Comparison of ENCODE assay signal across 2 cellular contexts in the genomic region with DNA sequence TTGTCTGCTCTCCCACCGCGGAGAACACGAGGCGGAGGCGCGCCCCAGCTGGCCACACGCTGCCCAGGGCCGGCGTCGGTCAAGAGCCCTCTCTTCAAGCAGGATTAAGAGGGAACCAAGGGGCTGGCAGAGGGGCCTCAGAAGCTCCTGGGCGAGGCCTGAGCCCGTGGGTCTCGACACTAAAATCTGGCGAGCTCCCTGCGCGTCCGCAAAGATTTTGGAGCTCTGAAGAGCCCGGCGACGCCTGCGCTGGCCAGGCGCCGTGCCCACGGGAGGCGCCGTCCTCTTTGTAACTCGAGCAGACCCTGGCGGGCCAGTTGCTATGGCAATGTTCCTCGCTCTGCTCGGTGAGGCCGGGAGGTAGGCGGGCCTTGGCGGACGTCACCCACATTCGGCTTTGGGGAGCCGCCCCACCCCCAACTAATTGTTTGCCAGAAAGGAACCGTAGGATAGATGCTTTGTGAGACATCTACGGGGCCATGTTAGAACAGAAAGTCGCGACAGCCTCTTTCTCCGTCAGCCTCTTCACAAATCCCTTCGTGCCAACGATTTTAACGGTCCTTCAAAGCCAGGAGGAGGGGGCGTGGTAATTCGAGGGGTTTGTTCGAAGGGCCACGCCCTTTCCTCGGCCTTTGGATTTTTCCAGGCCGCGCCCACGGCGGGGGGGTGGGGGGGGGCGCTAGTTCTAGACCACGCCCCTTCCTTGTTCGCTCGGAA.
TF ChIP-seq lines count a peak whose summit lies in the region.

No MANE protein-coding gene starts in this region.

TF ChIP-seq in HEK293T, 16 proteins besides CTCF, POLR2A, EP300 and RAD21 (continued from another document):
- TF ChIP-seq, protein P1, sequence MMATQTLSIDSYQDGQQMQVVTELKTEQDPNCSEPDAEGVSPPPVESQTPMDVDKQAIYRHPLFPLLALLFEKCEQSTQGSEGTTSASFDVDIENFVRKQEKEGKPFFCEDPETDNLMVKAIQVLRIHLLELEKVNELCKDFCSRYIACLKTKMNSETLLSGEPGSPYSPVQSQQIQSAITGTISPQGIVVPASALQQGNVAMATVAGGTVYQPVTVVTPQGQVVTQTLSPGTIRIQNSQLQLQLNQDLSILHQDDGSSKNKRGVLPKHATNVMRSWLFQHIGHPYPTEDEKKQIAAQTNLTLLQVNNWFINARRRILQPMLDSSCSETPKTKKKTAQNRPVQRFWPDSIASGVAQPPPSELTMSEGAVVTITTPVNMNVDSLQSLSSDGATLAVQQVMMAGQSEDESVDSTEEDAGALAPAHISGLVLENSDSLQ (IDR thresholded peaks at IDR 0.05): no peak

TF ChIP-seq in SK-N-SH, 30 proteins besides CTCF, POLR2A, EP300 and RAD21 (continued from another document):
- TF ChIP-seq, protein P2, sequence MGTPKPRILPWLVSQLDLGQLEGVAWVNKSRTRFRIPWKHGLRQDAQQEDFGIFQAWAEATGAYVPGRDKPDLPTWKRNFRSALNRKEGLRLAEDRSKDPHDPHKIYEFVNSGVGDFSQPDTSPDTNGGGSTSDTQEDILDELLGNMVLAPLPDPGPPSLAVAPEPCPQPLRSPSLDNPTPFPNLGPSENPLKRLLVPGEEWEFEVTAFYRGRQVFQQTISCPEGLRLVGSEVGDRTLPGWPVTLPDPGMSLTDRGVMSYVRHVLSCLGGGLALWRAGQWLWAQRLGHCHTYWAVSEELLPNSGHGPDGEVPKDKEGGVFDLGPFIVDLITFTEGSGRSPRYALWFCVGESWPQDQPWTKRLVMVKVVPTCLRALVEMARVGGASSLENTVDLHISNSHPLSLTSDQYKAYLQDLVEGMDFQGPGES (IDR thresholded peaks at IDR 0.05; ENCODE audit: low read depth, low read length): no peak
- TF ChIP-seq FOXJ3 (CRISPR knock-in tag; IDR thresholded peaks at IDR 0.05) (no peak), CHD2 (IDR thresholded peaks at IDR 0.05; ENCODE audit: low read length, partially characterized antibody) (peak; percentile 20), EZH2phosphoT487 (IDR thresholded peaks at IDR 0.05; ENCODE audit: borderline replicate concordance, low read depth) (no peak), MEF2A (IDR thresholded peaks at IDR 0.05; ENCODE audit: borderline replicate concordance, low read depth) (no peak), JUND (IDR thresholded peaks at IDR 0.05) (no peak), MXI1 (IDR thresholded peaks at IDR 0.05; ENCODE audit: low read depth, low read length) (peak; percentile 80), RCOR1 (IDR thresholded peaks at IDR 0.05; ENCODE audit: low read length) (no peak), RFX5 (IDR thresholded peaks at IDR 0.05; ENCODE audit: low read length) (no peak), TCF12 (IDR thresholded peaks at IDR 0.05) (no peak), FOSL2 (IDR thresholded peaks at IDR 0.05; ENCODE audit: borderline replicate concordance, low read depth) (peak; percentile 2; the same call in 1 of the 2 replicates), TAF1 (IDR thresholded peaks at IDR 0.05; ENCODE audit: borderline replicate concordance, low read depth, low read length) (peak; percentile 72), SIN3A (IDR thresholded peaks at IDR 0.05; ENCODE audit: borderline replicate concordance, low read depth, low read length) (peak; percentile 57), POLR2AphosphoS5 (IDR thresholded peaks at IDR 0.05; ENCODE audit: low read depth, low read length) (peak; percentile 88), YY1 (IDR thresholded peaks at IDR 0.05; ENCODE audit: low read depth) (no peak), TEAD4 (IDR thresholded peaks at IDR 0.05; ENCODE audit: borderline replicate concordance, insufficient read depth) (no peak), FOXM1 (IDR thresholded peaks at IDR 0.05; ENCODE audit: low read depth) (0 out of 2 replicates have a peak, but pooled peaks have one; percentile 23)
- TF ChIP-seq, protein P3, sequence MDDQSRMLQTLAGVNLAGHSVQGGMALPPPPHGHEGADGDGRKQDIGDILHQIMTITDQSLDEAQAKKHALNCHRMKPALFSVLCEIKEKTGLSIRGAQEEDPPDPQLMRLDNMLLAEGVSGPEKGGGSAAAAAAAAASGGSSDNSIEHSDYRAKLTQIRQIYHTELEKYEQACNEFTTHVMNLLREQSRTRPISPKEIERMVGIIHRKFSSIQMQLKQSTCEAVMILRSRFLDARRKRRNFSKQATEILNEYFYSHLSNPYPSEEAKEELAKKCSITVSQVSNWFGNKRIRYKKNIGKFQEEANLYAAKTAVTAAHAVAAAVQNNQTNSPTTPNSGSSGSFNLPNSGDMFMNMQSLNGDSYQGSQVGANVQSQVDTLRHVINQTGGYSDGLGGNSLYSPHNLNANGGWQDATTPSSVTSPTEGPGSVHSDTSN (IDR thresholded peaks at IDR 0.05): no peak; the same call in 1 of the 2 replicates
- TF ChIP-seq, protein P4, sequence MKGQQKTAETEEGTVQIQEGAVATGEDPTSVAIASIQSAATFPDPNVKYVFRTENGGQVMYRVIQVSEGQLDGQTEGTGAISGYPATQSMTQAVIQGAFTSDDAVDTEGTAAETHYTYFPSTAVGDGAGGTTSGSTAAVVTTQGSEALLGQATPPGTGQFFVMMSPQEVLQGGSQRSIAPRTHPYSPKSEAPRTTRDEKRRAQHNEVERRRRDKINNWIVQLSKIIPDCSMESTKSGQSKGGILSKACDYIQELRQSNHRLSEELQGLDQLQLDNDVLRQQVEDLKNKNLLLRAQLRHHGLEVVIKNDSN (IDR thresholded peaks at IDR 0.05; ENCODE audit: borderline replicate concordance, low read depth): peak; percentile 13; the same call in 1 of the 2 replicates
- TF ChIP-seq, protein P5, sequence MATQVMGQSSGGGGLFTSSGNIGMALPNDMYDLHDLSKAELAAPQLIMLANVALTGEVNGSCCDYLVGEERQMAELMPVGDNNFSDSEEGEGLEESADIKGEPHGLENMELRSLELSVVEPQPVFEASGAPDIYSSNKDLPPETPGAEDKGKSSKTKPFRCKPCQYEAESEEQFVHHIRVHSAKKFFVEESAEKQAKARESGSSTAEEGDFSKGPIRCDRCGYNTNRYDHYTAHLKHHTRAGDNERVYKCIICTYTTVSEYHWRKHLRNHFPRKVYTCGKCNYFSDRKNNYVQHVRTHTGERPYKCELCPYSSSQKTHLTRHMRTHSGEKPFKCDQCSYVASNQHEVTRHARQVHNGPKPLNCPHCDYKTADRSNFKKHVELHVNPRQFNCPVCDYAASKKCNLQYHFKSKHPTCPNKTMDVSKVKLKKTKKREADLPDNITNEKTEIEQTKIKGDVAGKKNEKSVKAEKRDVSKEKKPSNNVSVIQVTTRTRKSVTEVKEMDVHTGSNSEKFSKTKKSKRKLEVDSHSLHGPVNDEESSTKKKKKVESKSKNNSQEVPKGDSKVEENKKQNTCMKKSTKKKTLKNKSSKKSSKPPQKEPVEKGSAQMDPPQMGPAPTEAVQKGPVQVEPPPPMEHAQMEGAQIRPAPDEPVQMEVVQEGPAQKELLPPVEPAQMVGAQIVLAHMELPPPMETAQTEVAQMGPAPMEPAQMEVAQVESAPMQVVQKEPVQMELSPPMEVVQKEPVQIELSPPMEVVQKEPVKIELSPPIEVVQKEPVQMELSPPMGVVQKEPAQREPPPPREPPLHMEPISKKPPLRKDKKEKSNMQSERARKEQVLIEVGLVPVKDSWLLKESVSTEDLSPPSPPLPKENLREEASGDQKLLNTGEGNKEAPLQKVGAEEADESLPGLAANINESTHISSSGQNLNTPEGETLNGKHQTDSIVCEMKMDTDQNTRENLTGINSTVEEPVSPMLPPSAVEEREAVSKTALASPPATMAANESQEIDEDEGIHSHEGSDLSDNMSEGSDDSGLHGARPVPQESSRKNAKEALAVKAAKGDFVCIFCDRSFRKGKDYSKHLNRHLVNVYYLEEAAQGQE (IDR thresholded peaks at IDR 0.05; ENCODE audit: low read depth, low read length): no peak
- TF ChIP-seq, protein P6, sequence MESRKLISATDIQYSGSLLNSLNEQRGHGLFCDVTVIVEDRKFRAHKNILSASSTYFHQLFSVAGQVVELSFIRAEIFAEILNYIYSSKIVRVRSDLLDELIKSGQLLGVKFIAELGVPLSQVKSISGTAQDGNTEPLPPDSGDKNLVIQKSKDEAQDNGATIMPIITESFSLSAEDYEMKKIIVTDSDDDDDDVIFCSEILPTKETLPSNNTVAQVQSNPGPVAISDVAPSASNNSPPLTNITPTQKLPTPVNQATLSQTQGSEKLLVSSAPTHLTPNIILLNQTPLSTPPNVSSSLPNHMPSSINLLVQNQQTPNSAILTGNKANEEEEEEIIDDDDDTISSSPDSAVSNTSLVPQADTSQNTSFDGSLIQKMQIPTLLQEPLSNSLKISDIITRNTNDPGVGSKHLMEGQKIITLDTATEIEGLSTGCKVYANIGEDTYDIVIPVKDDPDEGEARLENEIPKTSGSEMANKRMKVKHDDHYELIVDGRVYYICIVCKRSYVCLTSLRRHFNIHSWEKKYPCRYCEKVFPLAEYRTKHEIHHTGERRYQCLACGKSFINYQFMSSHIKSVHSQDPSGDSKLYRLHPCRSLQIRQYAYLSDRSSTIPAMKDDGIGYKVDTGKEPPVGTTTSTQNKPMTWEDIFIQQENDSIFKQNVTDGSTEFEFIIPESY (IDR thresholded peaks at IDR 0.05; ENCODE audit: borderline replicate concordance, low read depth): no peak
